Comparison of ENCODE assay signal across 26 cellular contexts in the genomic region with DNA sequence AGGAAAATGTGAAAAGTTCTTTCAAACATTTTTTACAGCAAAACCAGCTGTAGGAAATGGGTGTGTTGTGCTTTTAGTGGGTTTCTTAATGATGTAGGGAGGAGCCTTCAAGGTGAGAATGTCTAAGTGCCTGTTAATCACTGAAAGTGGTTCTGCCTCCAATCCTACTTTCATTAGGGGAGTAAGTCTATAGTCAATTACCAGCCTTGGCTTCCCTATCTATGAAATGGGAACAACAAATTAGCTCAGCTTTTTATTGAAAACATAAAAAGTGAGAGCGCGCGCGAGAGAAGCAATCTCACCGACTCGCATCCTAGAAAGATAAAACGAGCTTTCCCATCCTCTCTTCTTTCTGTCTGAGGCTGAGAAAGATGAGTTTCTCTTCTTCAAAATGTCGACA.
DNase-seq lines count a peak whose midpoint lies in the region; ATAC-seq, FAIRE-seq and TF ChIP-seq lines count a peak whose summit lies in the region.
"Had no signal": no experiment of that assay in that cellular context is flagged by ENCODE, and none has a peak within 500 bp of the region (broad histone marks: within the 10 kb centered on the region; RNA-seq: fewer than 3 reads in every experiment).

No MANE protein-coding gene starts in this region.

- no peak for FAIRE-seq in H1 (lab: Jason Lieb, UNC)
- FAIRE-seq: A204.1, G401.6, GM12892, GM18507, H54, HTR-8/SVneo had no signal

- H3K9ac ChIP-seq in HUES48 (ENCODE audit: low read depth, low read length), result no peak overlapping the region; the same call in 1 of the 2 replicates
- H3K9ac ChIP-seq in NT2/D1 (ENCODE audit: insufficient read length, low read depth), result peak overlapping the region; percentile 95
- no peak overlapping the region; a peak in 1 of 7 replicates for H3K9ac ChIP-seq in H1 (replicated peaks in 1 of 4; ENCODE audit: extremely low read depth in 1 of 4, low read depth in 3 of 4, low read length in 3 of 4)
- H3K9ac ChIP-seq in neural progenitor cell, result no peak overlapping the region

- peaks cover 3% of the 10 kb centered on the region for H3K9me3 Mint-ChIP-seq in neural progenitor cell
- peaks cover 3% of the 10 kb centered on the region for H3K9me3 Mint-ChIP-seq in activated CD4-positive, alpha-beta memory T cell treated with anti-CD3 and anti-CD28 coated beads, Interleukin-2, amount 10 ng/mL, durations not matched to agents 7 days and 5 days

- no peak for TF ChIP-seq RAD21 in H1 (IDR thresholded peaks at IDR 0.05 in 1 of 2, conservative IDR thresholded peaks at IDR 0.05 in 1 of 2; ENCODE audit: low read depth in 2 of 2, low read length in 2 of 2)

- H3K4me2 ChIP-seq in H1 (ENCODE audit: insufficient read depth in 1 of 2, low read depth in 2 of 2, low read length in 2 of 2), result peak overlapping the region; percentile 15 to 89; a peak in 3 of 4 replicates
- H3K4me2 ChIP-seq in neural progenitor cell, result peak overlapping the region; percentile 85

- H4K5ac ChIP-seq in H1 (ENCODE audit: insufficient read length, low read depth, low read length), result peak overlapping the region; percentile 78

- no peak overlapping the region for H3K14ac ChIP-seq in H1 (ENCODE audit: insufficient read length)

- H2BK5ac ChIP-seq in H1 (ENCODE audit: low read depth, low read length), result no peak overlapping the region; the same call in 1 of the 2 replicates

- H3K9me3 ChIP-seq in HUES48 (ENCODE audit: control insufficient read depth, insufficient read depth, low read length) (no peaks in the 10 kb centered on the region), NT2/D1 (ENCODE audit: insufficient read depth, low read length) (peaks cover 3% of the 10 kb centered on the region; the same call in 1 of the 2 replicates), H1 (ENCODE audit: insufficient read depth in 2 of 2, low read depth in 1 of 2, low read length in 1 of 2) (no peaks in the 10 kb centered on the region; a peak in 1 of 4 replicates), neural progenitor cell (ENCODE audit: low read depth) (no peaks in the 10 kb centered on the region)
- H3K9me3 ChIP-seq: BE2C had no signal

- POLR2A ChIA-PET in H1 (lab: Charles Lee; ENCODE audit: partially characterized antibody), result interaction anchor here (1.0 to 1.5 kb wide), 4 partner anchors 11 to 103 kb away, joined by 3 to 4 read pairs (median 4); no protein-coding TSS in a partner anchor
- POLR2A ChIA-PET in activated CD4-positive, alpha-beta memory T cell treated with anti-CD3 and anti-CD28 coated beads, Interleukin-2, amount 10 ng/mL, durations not matched to agents 7 days and 5 days (lab: Charles Lee), result no interaction called here

- ATAC-seq in GM18868 (IDR thresholded peaks at IDR 0.05; ENCODE audit: unreplicated experiment) (no peak), left lobe of liver (no peak)
- ATAC-seq: HCT116 had no signal

- 88% methylated on average over 8 of the region's 8 CpGs; no CpG with 5 or more reads in 1 of the 2 experiments for WGBS in H1 (ENCODE audit: extremely low coverage in 1 of 2, insufficient coverage in 1 of 2, insufficient read length in 1 of 2, insufficient replicate concordance in 2 of 2, low coverage in 1 of 2, low lambda C conversion rate in 2 of 2, missing lambda C conversion rate in 1 of 2), 2 experiments

- peak overlapping the region; percentile 74 for H3K4me3 Mint-ChIP-seq in neural progenitor cell
- no peak overlapping the region for H3K4me3 Mint-ChIP-seq in activated CD4-positive, alpha-beta memory T cell treated with anti-CD3 and anti-CD28 coated beads, Interleukin-2, amount 10 ng/mL, durations not matched to agents 7 days and 5 days
- H3K4me3 Mint-ChIP-seq: CD4-positive, CD25-positive, alpha-beta regulatory T cell; CD8-positive, alpha-beta memory T cell; HFFc6 had no signal

- H3K36me3 Mint-ChIP-seq in neural progenitor cell, result no peaks in the 10 kb centered on the region
- no peaks in the 10 kb centered on the region for H3K36me3 Mint-ChIP-seq in activated CD4-positive, alpha-beta memory T cell treated with anti-CD3 and anti-CD28 coated beads, Interleukin-2, amount 10 ng/mL, durations not matched to agents 7 days and 5 days (ENCODE audit: low read depth)
- H3K36me3 Mint-ChIP-seq: CD8-positive, alpha-beta memory T cell had no signal

- no peak for TF ChIP-seq POLR2A in H1 (IDR thresholded peaks at IDR 0.05; ENCODE audit: control extremely low read depth in 1 of 2, low read depth in 2 of 2, low read length in 2 of 2)

- H3K4ac ChIP-seq in H1 (replicated peaks; ENCODE audit: insufficient read length, low read depth, low read length), result no peak overlapping the region

- CTCF ChIA-PET in H1 (lab: Charles Lee; ENCODE audit: partially characterized antibody), result interaction anchor here (0.6 to 2.3 kb wide), 2 partner anchors 8 to 118 kb away, joined by 3 to 5 read pairs; no protein-coding TSS in a partner anchor
- CTCF ChIA-PET in activated CD4-positive, alpha-beta memory T cell treated with anti-CD3 and anti-CD28 coated beads, Interleukin-2, amount 10 ng/mL, durations not matched to agents 7 days and 5 days (lab: Charles Lee), result no interaction called here

- H3K18ac ChIP-seq in H1 (ENCODE audit: extremely low read depth, low read length), result peak overlapping the region; percentile 81

- no peak overlapping the region for H3K23ac ChIP-seq in H1 (ENCODE audit: insufficient read length)

- H3K79me1 ChIP-seq in H1 (ENCODE audit: low read depth, low read length), result no peaks in the 10 kb centered on the region

- H3K27ac ChIP-seq in HUES48 (ENCODE audit: low read depth, low read length), result peak overlapping the region; percentile 96
- no peak overlapping the region; the same call in 1 of the 2 replicates for H3K27ac ChIP-seq in H1 (ENCODE audit: low read depth, low read length)
- H3K27ac ChIP-seq in neural progenitor cell, result peak overlapping the region; percentile 93

- no peak overlapping the region; the same call in none of the 2 replicates for H2BK12ac ChIP-seq in H1 (ENCODE audit: low read depth, low read length)

- no peak for TF ChIP-seq EP300 in H1 (IDR thresholded peaks at IDR 0.05; ENCODE audit: borderline replicate concordance in 1 of 2, low read depth in 2 of 2, low read length in 2 of 2)

- H3K27me3 Mint-ChIP-seq in neural progenitor cell (ENCODE audit: insufficient read depth, low read depth), result peaks cover 34% of the 10 kb centered on the region
- peaks cover 38% of the 10 kb centered on the region for H3K27me3 Mint-ChIP-seq in activated CD4-positive, alpha-beta memory T cell treated with anti-CD3 and anti-CD28 coated beads, Interleukin-2, amount 10 ng/mL, durations not matched to agents 7 days and 5 days

- H3F3A ChIP-seq in neural progenitor cell (ENCODE audit: low read depth), result peaks cover 56% of the 10 kb centered on the region

- H4K20me1 ChIP-seq in H1 (replicated peaks in 1 of 2; ENCODE audit: control insufficient read depth in 1 of 2, insufficient read depth in 2 of 2, low read length in 2 of 2) (no peaks in the 10 kb centered on the region), neural progenitor cell (ENCODE audit: low read depth) (peaks cover 5% of the 10 kb centered on the region)

- H3K36me3 ChIP-seq in HUES48 (ENCODE audit: control insufficient read depth, insufficient read depth, low read length) (no peaks in the 10 kb centered on the region), NT2/D1 (ENCODE audit: insufficient read depth, insufficient read length, low read length) (no peaks in the 10 kb centered on the region), H1 (ENCODE audit: control insufficient read depth in 2 of 4, insufficient read depth in 4 of 4, low read length in 3 of 4) (no peaks in the 10 kb centered on the region), neural progenitor cell (no peaks in the 10 kb centered on the region)
- H3K36me3 ChIP-seq: BE2C had no signal

- H3K23me2 ChIP-seq in H1 (ENCODE audit: low read depth, low read length), result peaks cover 6% of the 10 kb centered on the region

- H2AFZ ChIP-seq in H1 (ENCODE audit: low read length) (no peak overlapping the region), neural progenitor cell (replicated peaks) (no peak overlapping the region)

- DNase-seq in NT2/D1 (ENCODE audit: low read depth, low spot score), result no peak
- DNase-seq in H1 (ENCODE audit: low read depth in 1 of 2, low spot score in 2 of 2), result no peak
- no peak for DNase-seq in neural progenitor cell (ENCODE audit: low spot score)
- no peak for DNase-seq in hypothalamus (lab: John Stamatoyannopoulos, UW)
- no peak for DNase-seq in activated CD4-positive, alpha-beta memory T cell treated with anti-CD3 and anti-CD28 coated beads, Interleukin-2, amount 10 ng/mL, durations not matched to agents 7 days and 5 days
- no peak for DNase-seq in left lobe of liver (ENCODE audit: low spot score)
- DNase-seq: ACHN; BE2C; C1 segment of cervical spinal cord; CD4-positive, CD25-positive, alpha-beta regulatory T cell; CD8-positive, alpha-beta memory T cell; COR-L47; DMS 273 treated with DMSO at 0.1 percent for 48 hours; DMS53; DND-41; EL; HFFc6 had no signal

- peaks cover 39% of the 10 kb centered on the region for H3K4me1 Mint-ChIP-seq in neural progenitor cell
- H3K4me1 Mint-ChIP-seq in activated CD4-positive, alpha-beta memory T cell treated with anti-CD3 and anti-CD28 coated beads, Interleukin-2, amount 10 ng/mL, durations not matched to agents 7 days and 5 days, result no peaks in the 10 kb centered on the region
- H3K4me1 Mint-ChIP-seq: CD4-positive, CD25-positive, alpha-beta regulatory T cell; CD8-positive, alpha-beta memory T cell had no signal

- H2BK15ac ChIP-seq in H1 (ENCODE audit: low read length), result no peak overlapping the region

- no peak overlapping the region for H3K56ac ChIP-seq in H1 (replicated peaks; ENCODE audit: insufficient read length, low read depth, low read length)

- no peak overlapping the region for H3K27ac Mint-ChIP-seq in neural progenitor cell
- no peak overlapping the region for H3K27ac Mint-ChIP-seq in activated CD4-positive, alpha-beta memory T cell treated with anti-CD3 and anti-CD28 coated beads, Interleukin-2, amount 10 ng/mL, durations not matched to agents 7 days and 5 days
- H3K27ac Mint-ChIP-seq: CD4-positive, CD25-positive, alpha-beta regulatory T cell; CD8-positive, alpha-beta memory T cell; HFFc6 had no signal

- H3K4me3 ChIP-seq in HUES48 (ENCODE audit: low read depth, low read length) (peak overlapping the region; percentile 65), NT2/D1 (ENCODE audit: insufficient read length, low read depth) (peak overlapping the region; percentile 50), H1 (ENCODE audit: extremely low read depth in 1 of 4, insufficient read depth in 2 of 4, low read depth in 3 of 4, low read length in 4 of 4) (peak overlapping the region in 2 of 4 experiments; percentile 41 to 63; a peak in 2 of 8 replicates), neural progenitor cell (peak overlapping the region; percentile 47)

- H4K8ac ChIP-seq in H1 (ENCODE audit: extremely low read depth, insufficient read depth, low read length), result no peak overlapping the region

- H4K91ac ChIP-seq in H1 (replicated peaks; ENCODE audit: insufficient read length, low read length), result no peak overlapping the region

- no peak for TF ChIP-seq CTCF in H1 (IDR thresholded peaks at IDR 0.05; ENCODE audit: control extremely low read depth in 1 of 3, insufficient read depth in 1 of 3, low read depth in 1 of 3, low read length in 3 of 3)
- no peak for TF ChIP-seq CTCF in neural progenitor cell (IDR thresholded peaks at IDR 0.05)

- no peak overlapping the region for H2BK20ac ChIP-seq in H1 (ENCODE audit: low read length)

- H2AK5ac ChIP-seq in H1 (ENCODE audit: low read depth, low read length), result no peak overlapping the region

- H2BK120ac ChIP-seq in H1 (replicated peaks; ENCODE audit: low read depth, low read length), result no peak overlapping the region

- no peaks in the 10 kb centered on the region for H3K79me2 ChIP-seq in H1 (ENCODE audit: control insufficient read depth in 1 of 2, insufficient read depth in 2 of 2, low read length in 2 of 2)
- peaks cover 9% of the 10 kb centered on the region for H3K79me2 ChIP-seq in neural progenitor cell (ENCODE audit: low read depth)

- H3K4me1 ChIP-seq in HUES48 (ENCODE audit: control insufficient read depth, insufficient read depth, low read length) (peaks cover 37% of the 10 kb centered on the region), NT2/D1 (ENCODE audit: insufficient read depth, insufficient read length) (peaks cover 6% of the 10 kb centered on the region), H1 (replicated peaks in 1 of 4; ENCODE audit: control insufficient read depth in 3 of 4, insufficient read depth in 4 of 4, low read length in 3 of 4) (peaks cover 4 to 25% (median 17%) of the 10 kb centered on the region in 4 experiments), neural progenitor cell (peaks cover 45% of the 10 kb centered on the region)
- H3K4me1 ChIP-seq: BE2C had no signal

- H3K27me3 ChIP-seq in HUES48 (ENCODE audit: control insufficient read depth, insufficient read depth, low read length) (peaks cover 6% of the 10 kb centered on the region; the same call in 1 of the 2 replicates), NT2/D1 (ENCODE audit: insufficient read depth, insufficient read length) (peaks cover 7% of the 10 kb centered on the region), H1 (replicated peaks in 1 of 4; ENCODE audit: control insufficient read depth in 3 of 4, extremely low read depth in 1 of 4, insufficient read depth in 3 of 4, low read length in 3 of 4) (peaks cover 0 to 9% (median 1%) of the 10 kb centered on the region in 4 experiments; a peak in 3 of 7 replicates), neural progenitor cell (peaks cover 9% of the 10 kb centered on the region)
